8 cellular contexts compared by ENCODE assay signal in the genomic region with DNA sequence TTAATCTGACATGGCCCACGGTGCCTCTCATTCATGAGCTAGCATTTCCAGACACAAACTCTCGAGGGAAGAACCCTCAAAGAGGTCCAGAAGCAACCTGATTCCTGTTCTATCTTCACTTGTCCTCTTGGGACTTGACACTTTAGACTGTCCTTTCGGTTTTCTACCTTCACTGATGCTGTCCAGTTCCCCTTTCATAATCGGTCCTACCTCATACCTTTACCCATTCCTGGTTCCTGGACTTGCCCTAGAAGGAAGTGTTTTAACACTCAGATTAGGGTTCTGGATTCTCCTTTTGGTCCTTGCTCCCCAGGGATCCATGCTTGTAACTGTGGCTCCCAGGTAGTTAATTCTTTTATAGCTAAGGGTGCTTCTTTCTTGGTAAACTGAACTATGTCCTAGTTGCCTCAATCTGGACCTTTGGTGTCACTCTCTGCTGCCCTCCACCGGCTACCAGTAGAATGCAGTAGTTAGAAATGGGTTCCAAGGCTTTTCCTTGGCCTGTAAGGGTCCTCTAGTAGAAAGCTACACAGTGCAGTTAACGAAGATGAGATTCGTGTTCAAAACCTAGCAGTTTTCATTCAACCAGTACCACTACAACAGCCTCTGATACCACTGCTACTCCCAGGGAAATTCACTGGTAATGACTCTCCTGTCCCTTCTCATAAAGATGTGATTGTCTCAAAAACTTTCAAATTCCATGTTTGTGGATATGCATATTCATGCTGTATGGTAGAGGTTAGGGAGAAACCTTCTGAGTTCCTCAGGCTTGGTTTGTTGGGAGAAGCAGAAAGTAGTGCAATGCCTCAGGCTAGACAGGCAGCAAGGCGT.
DNase-seq lines count a peak whose midpoint lies in the region; ATAC-seq, FAIRE-seq and TF ChIP-seq lines count a peak whose summit lies in the region.

No MANE protein-coding gene starts in this region.

- no peak overlapping the region for H2AFZ ChIP-seq in astrocyte (ENCODE audit: low read depth, low read length)

- no peaks in the 10 kb centered on the region for H3K36me3 ChIP-seq in astrocyte (ENCODE audit: insufficient read depth, low read length)
- H3K36me3 ChIP-seq in left lung: no peaks in the 10 kb centered on the region

- H3K27ac ChIP-seq in astrocyte (ENCODE audit: low read depth, low read length) (no peak overlapping the region), left lung (no peak overlapping the region)

- H3K4me1 ChIP-seq in astrocyte (ENCODE audit: insufficient read depth, low read length): no peaks in the 10 kb centered on the region
- H3K4me1 ChIP-seq in left lung: no peaks in the 10 kb centered on the region

- DNase-seq in AG10803 (ENCODE audit: low read depth) (no peak), astrocyte (ENCODE audit: low read depth) (no peak), left lung (no peak), sciatic nerve (ENCODE audit: low spot score) (no peak)
- DNase-seq in activated CD8-positive, alpha-beta memory T cell treated with anti-CD3 and anti-CD28 coated beads, Interleukin-2, amount 50 U/mL, for 4 hours: no peak

- peaks cover 14% of the 10 kb centered on the region for H3K36me3 Mint-ChIP-seq in astrocyte (ENCODE audit: low read depth, unreplicated experiment)
- peaks cover 32% of the 10 kb centered on the region for H3K36me3 Mint-ChIP-seq in stimulated activated memory B cell treated with anti-CD40 and anti-IgM and Interleukin-4, amounts not matched to agents 10 μg/mL and 1 μg/mL and 100 μg/mL, for 72 hours

- intact Hi-C loops in left lung (cut with DNase I): no loop called here
- intact Hi-C loops in sciatic nerve (cut with DNase I): no loop called here

- peaks cover 4% of the 10 kb centered on the region for H3K9me3 Mint-ChIP-seq in astrocyte (ENCODE audit: unreplicated experiment)
- peaks cover 3% of the 10 kb centered on the region for H3K9me3 Mint-ChIP-seq in stimulated activated memory B cell treated with anti-CD40 and anti-IgM and Interleukin-4, amounts not matched to agents 10 μg/mL and 1 μg/mL and 100 μg/mL, for 72 hours

- TF ChIP-seq CTCF in AG10803 (conservative IDR thresholded peaks at IDR 0.05; ENCODE audit: low read length) (peak; percentile 80), astrocyte (IDR thresholded peaks at IDR 0.05; ENCODE audit: insufficient read depth, low read depth, low read length) (peak; percentile 49), left lung (IDR thresholded peaks at IDR 0.05) (peak; percentile 33 to 58)

- peaks cover 8% of the 10 kb centered on the region for H3K4me1 Mint-ChIP-seq in astrocyte (ENCODE audit: low read depth, unreplicated experiment)
- H3K4me1 Mint-ChIP-seq in stimulated activated memory B cell treated with anti-CD40 and anti-IgM and Interleukin-4, amounts not matched to agents 10 μg/mL and 1 μg/mL and 100 μg/mL, for 72 hours: no peaks in the 10 kb centered on the region

- no peaks in the 10 kb centered on the region for H3K27me3 Mint-ChIP-seq in astrocyte (ENCODE audit: low read depth, unreplicated experiment)
- H3K27me3 Mint-ChIP-seq in stimulated activated memory B cell treated with anti-CD40 and anti-IgM and Interleukin-4, amounts not matched to agents 10 μg/mL and 1 μg/mL and 100 μg/mL, for 72 hours: no peaks in the 10 kb centered on the region

- no peak overlapping the region for H3K9ac ChIP-seq in astrocyte (ENCODE audit: low read length)

- no peaks in the 10 kb centered on the region for H3K79me2 ChIP-seq in astrocyte (ENCODE audit: insufficient read depth, low read length)

- H3K4me3 ChIP-seq in AG10803 (ENCODE audit: low read length) (no peak overlapping the region), astrocyte (ENCODE audit: insufficient read depth, low read depth, low read length) (no peak overlapping the region), left lung (no peak overlapping the region)

- no peak overlapping the region for H3K27ac Mint-ChIP-seq in astrocyte (ENCODE audit: unreplicated experiment)
- H3K27ac Mint-ChIP-seq in stimulated activated memory B cell treated with anti-CD40 and anti-IgM and Interleukin-4, amounts not matched to agents 10 μg/mL and 1 μg/mL and 100 μg/mL, for 72 hours: no peak overlapping the region

- no peaks in the 10 kb centered on the region for H4K20me1 ChIP-seq in astrocyte (ENCODE audit: insufficient read depth, low read length)

- H3K9me3 ChIP-seq in astrocyte (ENCODE audit: insufficient read depth, low read depth, low read length): no peaks in the 10 kb centered on the region
- no peaks in the 10 kb centered on the region for H3K9me3 ChIP-seq in left lung

- no peak overlapping the region for H3K4me2 ChIP-seq in astrocyte (ENCODE audit: low read length)

- no peaks in the 10 kb centered on the region for H3K27me3 ChIP-seq in astrocyte (ENCODE audit: insufficient read depth, low read length)
- H3K27me3 ChIP-seq in left lung: no peaks in the 10 kb centered on the region

- no peak for FAIRE-seq in astrocyte (lab: Jason Lieb, UNC)

- peak; percentile 77 for ATAC-seq in GM18511 (IDR thresholded peaks at IDR 0.05; ENCODE audit: unreplicated experiment)
- ATAC-seq in HG03520 (IDR thresholded peaks at IDR 0.05; ENCODE audit: unreplicated experiment): peak; percentile 86
- ATAC-seq in left lung: peak; percentile 60
- no peak for ATAC-seq in stimulated activated memory B cell treated with anti-CD40 and anti-IgM and Interleukin-4, amounts not matched to agents 10 μg/mL and 1 μg/mL and 100 μg/mL, for 72 hours
- no peak for ATAC-seq in sciatic nerve

- H3K4me3 Mint-ChIP-seq in astrocyte (ENCODE audit: unreplicated experiment): no peak overlapping the region
- H3K4me3 Mint-ChIP-seq in stimulated activated memory B cell treated with anti-CD40 and anti-IgM and Interleukin-4, amounts not matched to agents 10 μg/mL and 1 μg/mL and 100 μg/mL, for 72 hours: no peak overlapping the region

Comparison
In these comparisons a context has a peak if more than half of its experiments do, and no peak if none do; other contexts are left out.
1. ATAC-seq: peak in GM18511 (single experiment), HG03520 (single experiment) and left lung (single experiment); none in stimulated activated memory B cell treated with anti-CD40 and anti-IgM and Interleukin-4, amounts not matched to agents 10 μg/mL and 1 μg/mL and 100 μg/mL, for 72 hours (single experiment) and sciatic nerve (single experiment).
2. Peak in every context shown above with its lines, with median percentiles within 50 percentile points of each other: CTCF ChIP-seq.